ENCODE assay signal across 22 cellular contexts in genomic region chr10:132664407-132664806, GRCh38.
DNase-seq lines count a peak whose midpoint lies in the region; ATAC-seq, FAIRE-seq and TF ChIP-seq lines count a peak whose summit lies in the region.
"Had no signal": no experiment of that assay in that cellular context is flagged by ENCODE, and none has a peak within 500 bp of the region (broad histone marks: within the 10 kb centered on the region; RNA-seq: fewer than 3 reads in every experiment).

No MANE protein-coding gene starts in this region.

- H3K4me1 ChIP-seq in thyroid gland, result peaks cover 62 to 82% of the 10 kb centered on the region in 2 donors

- no peak overlapping the region for H3K27ac Mint-ChIP-seq in natural killer cell treated with Interleukin-12 subunit alpha and Interleukin-12 subunit beta and Interleukin-15 and Interleukin-18, amount 100 ng/mL, for 72 hours
- H3K27ac Mint-ChIP-seq in natural killer cell, result no peak overlapping the region
- H3K27ac Mint-ChIP-seq: HFFc6 had no signal

- no peaks in the 10 kb centered on the region for H3K9me3 ChIP-seq in thyroid gland

- TF ChIP-seq CTCF in natural killer cell (IDR thresholded peaks at IDR 0.05) (no peak), bronchial epithelial cell (IDR thresholded peaks at IDR 0.05; ENCODE audit: insufficient read depth, low read length, severe bottlenecking) (no peak), thyroid gland (IDR thresholded peaks at IDR 0.05) (no peak)

- H3K27me3 Mint-ChIP-seq in natural killer cell treated with Interleukin-12 subunit alpha and Interleukin-12 subunit beta and Interleukin-15 and Interleukin-18, amount 100 ng/mL, for 72 hours, result no peaks in the 10 kb centered on the region
- no peaks in the 10 kb centered on the region for H3K27me3 Mint-ChIP-seq in natural killer cell (ENCODE audit: low read depth in 2 of 2)

- H3K36me3 ChIP-seq in bronchial epithelial cell (ENCODE audit: control insufficient read depth, insufficient read depth, low read length) (no peaks in the 10 kb centered on the region), thyroid gland (no peaks in the 10 kb centered on the region)

- no peak overlapping the region for H3K4me3 Mint-ChIP-seq in natural killer cell treated with Interleukin-12 subunit alpha and Interleukin-12 subunit beta and Interleukin-15 and Interleukin-18, amount 100 ng/mL, for 72 hours
- H3K4me3 Mint-ChIP-seq in natural killer cell, result no peak overlapping the region
- H3K4me3 Mint-ChIP-seq: H9, HFFc6 had no signal

- intact Hi-C loops in natural killer cell (cut with micrococcal nuclease), result no loop called here
- intact Hi-C loops in left colon (cut with DNase I, micrococcal nuclease), result no loop called here
- intact Hi-C loops in thyroid gland (cut with DNase I), result no loop called here

- no peak for FAIRE-seq in bronchial epithelial cell (lab: Jason Lieb, UNC)
- no peak for FAIRE-seq in H54 (lab: Jason Lieb, UNC)
- FAIRE-seq: D721Med, K562, RCC 7860 had no signal

- 60 to 85% methylated on average over 4 to 6 of the region's 6 CpGs for WGBS in thyroid gland, 2 donors

- peak overlapping the region in 2 of 3 donors; percentile 21 to 47 for H3K27ac ChIP-seq in thyroid gland

- no peaks in the 10 kb centered on the region for H3K36me3 Mint-ChIP-seq in natural killer cell treated with Interleukin-12 subunit alpha and Interleukin-12 subunit beta and Interleukin-15 and Interleukin-18, amount 100 ng/mL, for 72 hours
- no peaks in the 10 kb centered on the region for H3K36me3 Mint-ChIP-seq in natural killer cell

- no peak for ATAC-seq in natural killer cell treated with Interleukin-12 subunit alpha and Interleukin-12 subunit beta and Interleukin-15 and Interleukin-18, amount 100 ng/mL, for 72 hours
- ATAC-seq in natural killer cell (no peak), left colon (peak; percentile 18), GM21515 (IDR thresholded peaks at IDR 0.05; ENCODE audit: unreplicated experiment) (no peak)
- ATAC-seq: K562 had no signal

- H3K27me3 ChIP-seq in bronchial epithelial cell (ENCODE audit: control insufficient read depth, insufficient read depth, low read length), result no peaks in the 10 kb centered on the region
- no peaks in the 10 kb centered on the region for H3K27me3 ChIP-seq in thyroid gland

- TF ChIP-seq POLR2A in thyroid gland (IDR thresholded peaks at IDR 0.05), result no peak
- TF ChIP-seq POLR2A in H54 (IDR thresholded peaks at IDR 0.05; ENCODE audit: low read depth, low read length), result no peak

- H3K4me3 ChIP-seq in bronchial epithelial cell (ENCODE audit: low read depth, low read length) (no peak overlapping the region), thyroid gland (replicated peaks in 1 of 3) (no peak overlapping the region)
- H3K4me3 ChIP-seq: K562 had no signal

- DNase-seq in natural killer cell treated with Interleukin-12 subunit alpha and Interleukin-12 subunit beta and Interleukin-15 and Interleukin-18, amount 100 ng/mL, for 72 hours (ENCODE audit: low spot score), result peak; percentile 39
- no peak for DNase-seq in natural killer cell
- DNase-seq in bronchial epithelial cell (ENCODE audit: low read depth), result peak; percentile 25
- no peak for DNase-seq in left colon
- DNase-seq in thyroid gland, result peak; percentile 43 to 52
- DNase-seq in H54 (ENCODE audit: insufficient read length, low spot score), result no peak
- DNase-seq in stimulated activated CD4-positive, alpha-beta T cell treated with anti-CD3 and anti-CD28 coated beads, Interleukin-4, amount 100 ng/mL, for 4 hours, result no peak
- DNase-seq: AML-193, DMS53, H9, HFFc6, MM.1S, NCI-H1092, NCI-H1436, NCI-H187 treated with DMSO at 0.1 percent for 48 hours, NCI-H2107, NCI-H524 treated with DMSO at 0.1 percent for 48 hours, NCI-H82 had no signal

- peaks cover 7 to 10% of the 10 kb centered on the region in 2 donors for H3K4me1 Mint-ChIP-seq in natural killer cell treated with Interleukin-12 subunit alpha and Interleukin-12 subunit beta and Interleukin-15 and Interleukin-18, amount 100 ng/mL, for 72 hours (ENCODE audit: low read depth in 2 of 2)
- H3K4me1 Mint-ChIP-seq in natural killer cell, result peaks cover 4 to 7% of the 10 kb centered on the region in 2 donors

- H3K9me3 Mint-ChIP-seq in natural killer cell treated with Interleukin-12 subunit alpha and Interleukin-12 subunit beta and Interleukin-15 and Interleukin-18, amount 100 ng/mL, for 72 hours, result no peaks in the 10 kb centered on the region
- H3K9me3 Mint-ChIP-seq in natural killer cell, result no peaks in the 10 kb centered on the region
- H3K9me3 Mint-ChIP-seq: H9, HFFc6 had no signal

Comparison
In these comparisons a context has a peak if more than half of its experiments do, and no peak if none do; other contexts are left out.
1. DNase-seq: peak in natural killer cell treated with Interleukin-12 subunit alpha and Interleukin-12 subunit beta and Interleukin-15 and Interleukin-18, amount 100 ng/mL, for 72 hours (single experiment), bronchial epithelial cell (single experiment) and thyroid gland (2 of 2); none in natural killer cell (single experiment), left colon (0 of 2), H54 (single experiment) and stimulated activated CD4-positive, alpha-beta T cell treated with anti-CD3 and anti-CD28 coated beads, Interleukin-4, amount 100 ng/mL, for 4 hours (0 of 2).